Comparison of ENCODE assay signal across 8 cellular contexts in genomic region chr1:193103759-193104495, GRCh38. TPM values are rescaled to one million over a fixed set of nuclear protein-coding genes. Genes with fewer than 3 reads are reported as not detected.
A peak's percentile ranks its signal among the peaks of the same experiment; 100 is the strongest.
DNase-seq lines count a peak whose midpoint lies in the region; ATAC-seq, FAIRE-seq and TF ChIP-seq lines count a peak whose summit lies in the region.

No MANE protein-coding gene starts in this region.

- peaks cover 14% of the 10 kb centered on the region for H3K4me1 ChIP-seq in CD8-positive, alpha-beta T cell (ENCODE audit: insufficient read depth, low read length)

- H3K27me3 Mint-ChIP-seq in CD8-positive, alpha-beta T cell (ENCODE audit: low read depth): no peaks in the 10 kb centered on the region
- H3K27me3 Mint-ChIP-seq in nephron progenitor cell (ENCODE audit: low read depth, poor library complexity): no peaks in the 10 kb centered on the region

- POLR2A ChIA-PET in CD8-positive, alpha-beta T cell (lab: Charles Lee): interaction anchor here (0.9 to 3.3 kb wide), 4 partner anchors 10 to 294 kb away, joined by 3 to 16 read pairs (median 7); partner anchors contain the start of genes CDC73, RO60 and UCHL5

- peaks cover 24% of the 10 kb centered on the region for H3K4me1 Mint-ChIP-seq in CD8-positive, alpha-beta T cell (ENCODE audit: low read depth)
- peaks cover 20% of the 10 kb centered on the region for H3K4me1 Mint-ChIP-seq in nephron progenitor cell

- peak overlapping the region; percentile 38 for H3K27ac ChIP-seq in CD8-positive, alpha-beta T cell (ENCODE audit: low read depth, low read length)
- peak overlapping the region; percentile 5 to 98 (median 94) for H3K27ac ChIP-seq in dorsolateral prefrontal cortex

- peak overlapping the region; percentile 96 for H3K4me3 Mint-ChIP-seq in CD8-positive, alpha-beta T cell
- peak overlapping the region; percentile 88 for H3K4me3 Mint-ChIP-seq in nephron progenitor cell

- peak overlapping the region; percentile 78 for H3K27ac Mint-ChIP-seq in CD8-positive, alpha-beta T cell
- no peak overlapping the region for H3K27ac Mint-ChIP-seq in nephron progenitor cell

- no peaks in the 10 kb centered on the region for H3K9me3 ChIP-seq in CD8-positive, alpha-beta T cell (ENCODE audit: low read length)
- no peaks in the 10 kb centered on the region for H3K9me3 ChIP-seq in MG63

- H3K27me3 ChIP-seq in CD8-positive, alpha-beta T cell (ENCODE audit: insufficient read depth, low read length): no peaks in the 10 kb centered on the region
- H3K27me3 ChIP-seq in MG63 (no peaks in the 10 kb centered on the region), dorsolateral prefrontal cortex (no peaks in the 10 kb centered on the region)

- H3K36me3 Mint-ChIP-seq in CD8-positive, alpha-beta T cell: peaks cover 22% of the 10 kb centered on the region
- H3K36me3 Mint-ChIP-seq in nephron progenitor cell (ENCODE audit: low read depth): no peaks in the 10 kb centered on the region

- no peak for FAIRE-seq in frontal cortex (lab: Jason Lieb, UNC)

- H3K36me3 ChIP-seq in CD8-positive, alpha-beta T cell (ENCODE audit: insufficient read depth, low read length): no peaks in the 10 kb centered on the region
- H3K36me3 ChIP-seq in MG63: peaks cover 20% of the 10 kb centered on the region

- intact Hi-C loops in CD8-positive, alpha-beta T cell (cut with DNase I, micrococcal nuclease): loop anchor here in 1 of 2 experiments (2.0 kb wide), 2 partner anchors 17 to 37 kb away; no protein-coding TSS in a partner anchor
- intact Hi-C loops in dorsolateral prefrontal cortex (cut with DNase I): loop anchor here in 1 of 2 donors (1.0 to 2.0 kb wide), 2 partner anchors 17 to 45 kb away; partner anchors contain the start of genes RO60 and UCHL5

- TF ChIP-seq CTCF in CD8-positive, alpha-beta T cell (IDR thresholded peaks at IDR 0.05): no peak
- TF ChIP-seq CTCF in dorsolateral prefrontal cortex (IDR thresholded peaks at IDR 0.05 in 54 of 56, conservative IDR thresholded peaks at IDR 0.05 in 2 of 56; ENCODE audit: low read depth in 1 of 56, partially characterized antibody in 56 of 56): no peak
- no peak for TF ChIP-seq CTCF in nephron progenitor cell (IDR thresholded peaks at IDR 0.05)

- H3K4me3 ChIP-seq in CD8-positive, alpha-beta T cell (ENCODE audit: low read depth, low read length): peak overlapping the region; percentile 70
- H3K4me3 ChIP-seq in MG63 (peak overlapping the region; percentile 80), dorsolateral prefrontal cortex (peak overlapping the region; percentile 67 to 99 (median 86))

- no peaks in the 10 kb centered on the region for H3K9me3 Mint-ChIP-seq in CD8-positive, alpha-beta T cell
- no peaks in the 10 kb centered on the region for H3K9me3 Mint-ChIP-seq in nephron progenitor cell

- DNase-seq in CD8-positive, alpha-beta T cell: no peak
- DNase-seq in MG63 (no peak), dorsolateral prefrontal cortex (no peak), nephron progenitor cell (no peak), frontal cortex (ENCODE audit: low spot score in 2 of 2) (no peak), NOMO-1 (lab: John Stamatoyannopoulos, UW; ENCODE audit: unreplicated experiment in 2 of 2) (no peak), midbrain (lab: John Stamatoyannopoulos, UW) (no peak)
- no peak for DNase-seq in activated CD4-positive, alpha-beta T cell treated with anti-CD3 and anti-CD28 coated beads for 1 hour

- CTCF ChIA-PET in CD8-positive, alpha-beta T cell (lab: Charles Lee): interaction anchor here (0.6 to 1.6 kb wide), 4 partner anchors 16 to 296 kb away, joined by 3 to 10 read pairs (median 3); partner anchors contain the start of genes CDC73, RO60 and UCHL5

- no peak for ATAC-seq in CD8-positive, alpha-beta T cell

RNA-seq across cellular contexts. Expression of gene GLRX2, which starts 1.3 kb away (rescaled TPM):
- total RNA-seq in CD8-positive, alpha-beta T cell: 1 to 10 TPM; 3.4 to 4.2 TPM
- total RNA-seq in MG63 (2014; rRNA removed; shearing (Covaris generic); ENCODE audit: low replicate concordance): 58.9 and 161 TPM in 2 replicates
- total RNA-seq in dorsolateral prefrontal cortex (10 to 100 TPM; 14.2 to 51.8 (median 35.5) TPM), frontal cortex (15.1 TPM)

RNA-seq across cellular contexts. Expression of gene CDC73, which starts 17.9 kb away (rescaled TPM):
- 10 to 100 TPM; 73.9 to 78.8 TPM for total RNA-seq in CD8-positive, alpha-beta T cell
- 19.8 and 26.5 TPM in 2 replicates for total RNA-seq in MG63 (2014; rRNA removed; shearing (Covaris generic); ENCODE audit: low replicate concordance)
- total RNA-seq in dorsolateral prefrontal cortex (10 to 100 TPM; 43.4 to 70.8 (median 56.4) TPM), frontal cortex (28.9 TPM)

RNA-seq across cellular contexts. Expression of gene RO60, which starts 44.5 kb away (rescaled TPM):
- total RNA-seq in CD8-positive, alpha-beta T cell: 10 to 100 TPM; 51.6 to 52.8 TPM
- 65.6 and 81.6 TPM in 2 replicates for total RNA-seq in MG63 (2014; rRNA removed; shearing (Covaris generic); ENCODE audit: low replicate concordance)
- 100 to 1,000 TPM in 9 of 120 experiments, 10 to 100 TPM in 111; 58.5 to 126 (median 77.6) TPM for total RNA-seq in dorsolateral prefrontal cortex
- total RNA-seq in frontal cortex: 349 TPM

RNA-seq across cellular contexts. Expression of gene UCHL5, which starts 44.8 kb away (rescaled TPM):
- total RNA-seq in CD8-positive, alpha-beta T cell: 10 to 100 TPM; 11.7 to 13.1 TPM
- total RNA-seq in MG63 (2014; rRNA removed; shearing (Covaris generic); ENCODE audit: low replicate concordance): 70.5 and 143 TPM in 2 replicates
- total RNA-seq in dorsolateral prefrontal cortex (10 to 100 TPM; 23.2 to 70.9 (median 51.2) TPM), frontal cortex (41.6 TPM)
